9 cellular contexts compared by ENCODE assay signal in the genomic region with DNA sequence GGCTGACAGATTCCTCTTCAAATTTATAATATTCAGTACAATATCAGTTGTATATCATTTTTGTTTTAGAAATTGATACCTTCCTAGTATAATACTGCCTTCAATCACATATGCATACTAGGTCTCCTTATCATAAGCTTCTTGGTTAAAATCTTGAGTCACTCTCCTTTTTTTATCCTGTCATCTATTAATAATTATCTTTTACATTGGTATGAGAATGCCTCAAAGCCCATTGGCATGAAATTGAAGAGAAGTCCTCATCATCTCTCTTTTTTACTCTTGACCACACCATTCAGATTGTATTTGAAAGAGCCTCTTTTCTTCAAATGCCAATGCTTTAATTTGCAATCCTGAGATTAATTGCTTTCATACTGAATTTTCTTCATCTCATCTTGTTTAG.
"Had no signal": no experiment of that assay in that cellular context is flagged by ENCODE, and none has a peak within 500 bp of the region (broad histone marks: within the 10 kb centered on the region; RNA-seq: fewer than 3 reads in every experiment).

No MANE protein-coding gene starts in this region.

- ATAC-seq: GM23338, K562 had no signal

- H3K9me3 Mint-ChIP-seq: GM23338, H9 had no signal

- H3K4me1 Mint-ChIP-seq: GM23338, H9 had no signal

- DNase-seq: H9, HCEC 1CT, IMR-90, KG1 had no signal

- H3K4me3 Mint-ChIP-seq: GM23338, H9 had no signal

- H3K27ac Mint-ChIP-seq: GM23338, H9 had no signal

- H3K27ac ChIP-seq: HL-60 had no signal

- FAIRE-seq: H1, HTR-8/SVneo, K562 had no signal
